In the genomic region with DNA sequence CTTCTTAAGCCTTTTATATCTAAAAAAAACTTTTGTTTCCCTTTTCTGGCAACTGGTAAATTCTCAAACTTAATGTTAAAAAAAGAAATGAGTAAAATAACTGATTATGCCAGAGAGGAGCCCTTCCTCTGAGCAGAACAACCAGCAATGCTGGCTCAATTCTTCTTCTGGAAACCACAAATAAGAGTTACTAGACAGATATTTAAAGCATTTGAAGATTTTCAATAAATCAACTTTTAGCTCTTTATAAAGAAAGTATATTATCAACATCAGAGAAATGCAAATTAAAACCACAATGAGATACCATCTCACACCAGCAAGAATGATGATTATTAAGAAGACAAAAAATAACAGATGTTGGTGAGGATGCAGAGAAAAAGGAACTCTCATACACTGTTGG, we compare ENCODE assay signal across 20 cellular contexts.
A peak's percentile ranks its signal among the peaks of the same experiment; 100 is the strongest.
DNase-seq lines count a peak whose midpoint lies in the region; ATAC-seq, FAIRE-seq and TF ChIP-seq lines count a peak whose summit lies in the region.
"Had no signal": no experiment of that assay in that cellular context is flagged by ENCODE, and none has a peak within 500 bp of the region (broad histone marks: within the 10 kb centered on the region; RNA-seq: fewer than 3 reads in every experiment).

No MANE protein-coding gene starts in this region.

- H3K9ac ChIP-seq in GM23248 (no peak overlapping the region), astrocyte (ENCODE audit: low read length) (no peak overlapping the region)
- H3K9ac ChIP-seq: BLaER1 had no signal

- ATAC-seq in HG03097 (IDR thresholded peaks at IDR 0.05; ENCODE audit: low FRiP score, unreplicated experiment) (no peak), HG02970 (IDR thresholded peaks at IDR 0.05; ENCODE audit: low FRiP score, unreplicated experiment) (no peak)
- ATAC-seq: CD8-positive, alpha-beta T cell; HCT116 had no signal

- H3K4me2 ChIP-seq in GM23248 (ENCODE audit: unreplicated experiment): no peak overlapping the region
- no peak overlapping the region for H3K4me2 ChIP-seq in astrocyte (ENCODE audit: low read length)
- H3K4me2 ChIP-seq: BLaER1 had no signal

- H3K9me3 Mint-ChIP-seq in astrocyte (ENCODE audit: unreplicated experiment): peaks cover 2% of the 10 kb centered on the region
- H3K9me3 Mint-ChIP-seq in nephron: no peaks in the 10 kb centered on the region
- H3K9me3 Mint-ChIP-seq: CD8-positive, alpha-beta T cell; HFFc6 had no signal

- H3K36me3 ChIP-seq in GM23248 (ENCODE audit: low read depth): no peaks in the 10 kb centered on the region
- no peaks in the 10 kb centered on the region for H3K36me3 ChIP-seq in astrocyte (ENCODE audit: insufficient read depth, low read length)
- H3K36me3 ChIP-seq: BLaER1 had no signal

- H3K4me3 ChIP-seq in GM23248 (no peak overlapping the region), astrocyte (ENCODE audit: insufficient read depth, low read depth, low read length) (no peak overlapping the region)
- H3K4me3 ChIP-seq: BLaER1 had no signal

- H3K9me2 ChIP-seq in GM23248 (ENCODE audit: insufficient read depth): no peaks in the 10 kb centered on the region

- H3F3A ChIP-seq in GM23248 (ENCODE audit: insufficient read depth): no peaks in the 10 kb centered on the region

- H4K20me1 ChIP-seq in GM23248 (ENCODE audit: insufficient read depth) (no peaks in the 10 kb centered on the region), astrocyte (ENCODE audit: insufficient read depth, low read length) (no peaks in the 10 kb centered on the region)
- H4K20me1 ChIP-seq: BLaER1 had no signal

- H3K4me3 Mint-ChIP-seq in astrocyte (ENCODE audit: unreplicated experiment): no peak overlapping the region
- H3K4me3 Mint-ChIP-seq in nephron: no peak overlapping the region
- H3K4me3 Mint-ChIP-seq: CD8-positive, alpha-beta T cell; HFFc6 had no signal

- H3K27ac ChIP-seq in GM23248 (no peak overlapping the region), astrocyte (ENCODE audit: low read depth, low read length) (no peak overlapping the region)
- H3K27ac ChIP-seq: BLaER1 had no signal

- TF ChIP-seq CTCF in astrocyte (IDR thresholded peaks at IDR 0.05; ENCODE audit: insufficient read depth, low read depth, low read length): no peak
- TF ChIP-seq CTCF in nephron (IDR thresholded peaks at IDR 0.05; ENCODE audit: unreplicated experiment in 3 of 3): no peak

- H3K27me3 ChIP-seq in GM23248 (replicated peaks; ENCODE audit: insufficient read depth): no peaks in the 10 kb centered on the region
- no peaks in the 10 kb centered on the region for H3K27me3 ChIP-seq in astrocyte (ENCODE audit: insufficient read depth, low read length)
- H3K27me3 ChIP-seq: BLaER1 had no signal

- H3K36me3 Mint-ChIP-seq in astrocyte (ENCODE audit: low read depth, unreplicated experiment): no peaks in the 10 kb centered on the region
- peaks cover 7% of the 10 kb centered on the region for H3K36me3 Mint-ChIP-seq in nephron (ENCODE audit: low read depth)
- H3K36me3 Mint-ChIP-seq: CD8-positive, alpha-beta T cell had no signal

- H3K27me3 Mint-ChIP-seq in astrocyte (ENCODE audit: low read depth, unreplicated experiment) (no peaks in the 10 kb centered on the region), nephron (ENCODE audit: low read depth) (peaks cover 4% of the 10 kb centered on the region)

- no peak for FAIRE-seq in astrocyte (lab: Jason Lieb, UNC)
- FAIRE-seq: G401.6, GM12892, GM18507 had no signal

- H3K79me2 ChIP-seq in GM23248 (ENCODE audit: insufficient read depth) (no peaks in the 10 kb centered on the region), astrocyte (ENCODE audit: insufficient read depth, low read length) (no peaks in the 10 kb centered on the region)

- H2AFZ ChIP-seq in GM23248: peak overlapping the region; percentile 31; the same call in 1 of the 2 replicates
- no peak overlapping the region for H2AFZ ChIP-seq in astrocyte (ENCODE audit: low read depth, low read length)

- H3K4me1 Mint-ChIP-seq in astrocyte (ENCODE audit: low read depth, unreplicated experiment) (no peaks in the 10 kb centered on the region), nephron (no peaks in the 10 kb centered on the region)

- H3K9me3 ChIP-seq in GM23248 (ENCODE audit: low read depth) (no peaks in the 10 kb centered on the region), astrocyte (ENCODE audit: insufficient read depth, low read depth, low read length) (no peaks in the 10 kb centered on the region)
- H3K9me3 ChIP-seq: BLaER1 had no signal

- DNase-seq in GM23248 (no peak), astrocyte (ENCODE audit: low read depth) (peak; percentile 83), NCI-H345 (lab: John Stamatoyannopoulos, UW) (no peak)
- DNase-seq: ACHN; Calu3; CD8-positive, alpha-beta T cell; DMS79 treated with DMSO at 0.1 percent for 48 hours; EL; GOT3; H7; HFFc6; KG1 had no signal

- H3K4me1 ChIP-seq in GM23248 (ENCODE audit: insufficient read depth) (peaks cover 3% of the 10 kb centered on the region; the same call in 1 of the 2 replicates), astrocyte (ENCODE audit: insufficient read depth, low read length) (no peaks in the 10 kb centered on the region)
- H3K4me1 ChIP-seq: BLaER1 had no signal

- in situ Hi-C loops in GM23248 (cut with MboI): no loop called here

- H3K27ac Mint-ChIP-seq in astrocyte (ENCODE audit: unreplicated experiment) (no peak overlapping the region), nephron (peak overlapping the region in 2 of 3 experiments; percentile 52 to 62)
- H3K27ac Mint-ChIP-seq: CD8-positive, alpha-beta T cell; HFFc6 had no signal
